Comparison of ENCODE assay signal across 8 cellular contexts in the genomic region with DNA sequence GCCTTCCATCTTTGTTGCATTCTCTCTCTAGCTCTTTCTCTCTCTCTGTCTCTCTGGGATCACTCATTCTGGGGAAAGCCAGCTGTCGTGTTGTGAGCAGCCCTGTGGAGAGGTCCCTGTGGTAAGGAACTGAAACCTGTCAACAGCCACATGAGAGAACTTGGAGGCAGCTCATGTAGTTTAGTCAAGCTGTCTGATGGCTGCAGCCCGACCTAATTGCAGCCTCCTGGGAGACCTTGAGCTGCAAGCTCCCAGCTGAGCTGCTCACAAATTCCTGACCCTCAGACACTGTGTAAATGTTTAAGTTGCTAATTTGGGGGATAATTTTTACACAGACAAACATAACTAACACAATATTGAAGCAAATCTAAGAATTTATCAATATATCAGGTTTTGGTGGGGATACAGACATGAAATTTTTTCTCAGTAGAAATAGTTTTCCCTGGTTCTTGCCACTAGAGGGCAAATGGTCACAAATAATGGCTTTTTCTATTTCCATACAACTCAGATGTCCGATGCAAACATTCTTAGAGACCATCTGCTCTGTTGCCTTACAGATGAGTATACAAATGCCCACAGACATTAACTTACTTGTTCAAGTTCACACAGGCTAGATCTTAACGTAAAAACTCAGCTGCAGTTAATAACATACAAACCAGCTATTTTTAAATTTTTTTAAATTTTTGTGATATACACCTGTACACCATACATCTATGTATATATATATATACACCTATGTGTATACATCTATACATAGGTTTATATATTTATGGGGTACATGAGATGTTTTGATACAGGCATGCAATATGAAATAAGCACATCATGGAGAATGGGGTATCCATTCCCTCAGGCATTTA. TPM values are rescaled to one million over a fixed set of nuclear protein-coding genes. Genes with fewer than 3 reads are reported as not detected.
A peak's percentile ranks its signal among the peaks of the same experiment; 100 is the strongest.
DNase-seq lines count a peak whose midpoint lies in the region; ATAC-seq and TF ChIP-seq lines count a peak whose summit lies in the region.

No MANE protein-coding gene starts in this region.

- no peak for TF ChIP-seq POLR2A in sigmoid colon (IDR thresholded peaks at IDR 0.05)

- no peaks in the 10 kb centered on the region for H3K36me3 Mint-ChIP-seq in activated CD4-positive, alpha-beta memory T cell treated with anti-CD3 and anti-CD28 coated beads for 36 hours
- H3K36me3 Mint-ChIP-seq in glutamatergic neuron (ENCODE audit: unreplicated experiment): peaks cover 13% of the 10 kb centered on the region

- no peak overlapping the region for H3K27ac Mint-ChIP-seq in activated CD4-positive, alpha-beta memory T cell treated with anti-CD3 and anti-CD28 coated beads for 36 hours
- peak overlapping the region; percentile 97 for H3K27ac Mint-ChIP-seq in glutamatergic neuron (ENCODE audit: unreplicated experiment)

- H3K4me3 ChIP-seq in sigmoid colon: no peak overlapping the region

- no peak for TF ChIP-seq EP300 in sigmoid colon (IDR thresholded peaks at IDR 0.05)

- peak; percentile 40 for DNase-seq in Daoy (ENCODE audit: low read depth)
- DNase-seq in NCI-H2227 (lab: John Stamatoyannopoulos, UW; ENCODE audit: unreplicated experiment): peak; percentile 66
- DNase-seq in activated CD4-positive, alpha-beta memory T cell treated with anti-CD3 and anti-CD28 coated beads for 36 hours: peak; percentile 21
- DNase-seq in glutamatergic neuron: peak; percentile 76
- DNase-seq in sigmoid colon: peak; percentile 47
- DNase-seq in occipital lobe (lab: John Stamatoyannopoulos, UW): no peak

- no peaks in the 10 kb centered on the region for H3K9me3 Mint-ChIP-seq in activated CD4-positive, alpha-beta memory T cell treated with anti-CD3 and anti-CD28 coated beads for 36 hours
- H3K9me3 Mint-ChIP-seq in glutamatergic neuron (ENCODE audit: unreplicated experiment): peaks cover 12% of the 10 kb centered on the region

- H3K27ac ChIP-seq in sigmoid colon: no peak overlapping the region

- H3K27me3 ChIP-seq in sigmoid colon: no peaks in the 10 kb centered on the region

- intact Hi-C loops in activated CD4-positive, alpha-beta memory T cell treated with anti-CD3 and anti-CD28 coated beads for 36 hours (cut with micrococcal nuclease): loop anchor here (1.0 to 5.0 kb wide), 6 partner anchors 288 to 1060 kb away; a partner anchor contains a TSS
- intact Hi-C loops in sigmoid colon (cut with DNase I): loop anchor here (2.0 kb wide), 1 partner anchor 510 kb away; no protein-coding TSS in a partner anchor

- H3K27me3 Mint-ChIP-seq in activated CD4-positive, alpha-beta memory T cell treated with anti-CD3 and anti-CD28 coated beads for 36 hours: peaks cover 19% of the 10 kb centered on the region
- H3K27me3 Mint-ChIP-seq in glutamatergic neuron (ENCODE audit: unreplicated experiment): peaks cover 4% of the 10 kb centered on the region

- POLR2A ChIA-PET in activated CD4-positive, alpha-beta memory T cell treated with anti-CD3 and anti-CD28 coated beads for 36 hours (lab: Charles Lee): interaction anchor here (1.1 to 1.6 kb wide), 2 partner anchors 289 to 510 kb away, joined by 3 to 4 read pairs; no protein-coding TSS in a partner anchor

- no peaks in the 10 kb centered on the region for H3K9me3 ChIP-seq in sigmoid colon

- no peaks in the 10 kb centered on the region for H3K36me3 ChIP-seq in sigmoid colon

- CTCF ChIA-PET in activated CD4-positive, alpha-beta memory T cell treated with anti-CD3 and anti-CD28 coated beads for 36 hours (lab: Charles Lee): interaction anchor here (0.6 to 5.2 kb wide), 34 partner anchors 8 to 1061 kb away, joined by 3 to 67 read pairs (median 4); a partner anchor contains a TSS

- ATAC-seq in GM19438 (IDR thresholded peaks at IDR 0.05; ENCODE audit: low read depth, unreplicated experiment) (peak; percentile 98), HG03280 (IDR thresholded peaks at IDR 0.05; ENCODE audit: unreplicated experiment) (peak; percentile 88)

- H3K4me1 ChIP-seq in sigmoid colon: no peaks in the 10 kb centered on the region

- H3K4me3 Mint-ChIP-seq in activated CD4-positive, alpha-beta memory T cell treated with anti-CD3 and anti-CD28 coated beads for 36 hours: no peak overlapping the region
- peak overlapping the region; percentile 86 for H3K4me3 Mint-ChIP-seq in glutamatergic neuron (ENCODE audit: unreplicated experiment)

- peaks cover 6% of the 10 kb centered on the region for H3K4me1 Mint-ChIP-seq in activated CD4-positive, alpha-beta memory T cell treated with anti-CD3 and anti-CD28 coated beads for 36 hours (ENCODE audit: low read depth)
- H3K4me1 Mint-ChIP-seq in glutamatergic neuron (ENCODE audit: low read depth, unreplicated experiment): peaks cover 39% of the 10 kb centered on the region

- WGBS in sigmoid colon, 2 donors: 24 to 33% methylated on average over 4 of the region's 4 CpGs

- TF ChIP-seq CTCF in glutamatergic neuron (IDR thresholded peaks at IDR 0.05; ENCODE audit: partially characterized antibody, unreplicated experiment) (peak; percentile 97), sigmoid colon (IDR thresholded peaks at IDR 0.05) (peak; percentile 31 to 59 (median 47))

RNA-seq across cellular contexts. Expression of a gene that starts 15.5 kb away (rescaled TPM):
- 50.3 and 52.4 TPM in 2 replicates for total RNA-seq in Daoy (2014; rRNA removed; shearing (Covaris generic))
- total RNA-seq in activated CD4-positive, alpha-beta memory T cell treated with anti-CD3 and anti-CD28 coated beads for 36 hours: 100 to 1,000 TPM in 1 of 2 experiments, 10 to 100 TPM in 1; 96.6 to 106 TPM
- 57.7 TPM for total RNA-seq in glutamatergic neuron (ENCODE audit: unreplicated experiment)
- 10 to 100 TPM; 12.7 to 40.0 (median 29.5) TPM for total RNA-seq in sigmoid colon
- 10 to 100 TPM in 2 of 3 donors, 1 to 10 TPM in 1; 9.7 to 20.3 (median 10.8) TPM for polyA plus RNA-seq in sigmoid colon
- total RNA-seq in occipital lobe: 44.9 TPM

RNA-seq across cellular contexts. Expression of a gene that starts 46.3 kb away (rescaled TPM):
- total RNA-seq in Daoy (2014; rRNA removed; shearing (Covaris generic)): 71.9 and 73.3 TPM in 2 replicates
- total RNA-seq in activated CD4-positive, alpha-beta memory T cell treated with anti-CD3 and anti-CD28 coated beads for 36 hours: 1 to 10 TPM; 5.8 to 6.8 TPM
- total RNA-seq in glutamatergic neuron (ENCODE audit: unreplicated experiment): 0.25 TPM
- 10 to 100 TPM; 14.6 to 20.9 (median 17.4) TPM for total RNA-seq in sigmoid colon
- 10 to 100 TPM in 1 of 3 donors, 1 to 10 TPM in 2; 4.8 to 12.2 (median 6.2) TPM for polyA plus RNA-seq in sigmoid colon
- 2.8 TPM for total RNA-seq in occipital lobe
